ENCODE assay signal across 10 cellular contexts in genomic region chr6:33144373-33144772, GRCh38. TPM values are rescaled to one million over a fixed set of nuclear protein-coding genes. Genes with fewer than 3 reads are reported as not detected.
DNase-seq lines count a peak whose midpoint lies in the region; ATAC-seq, FAIRE-seq and TF ChIP-seq lines count a peak whose summit lies in the region.
"Had no signal": no experiment of that assay in that cellular context is flagged by ENCODE, and none has a peak within 500 bp of the region (broad histone marks: within the 10 kb centered on the region; RNA-seq: fewer than 3 reads in every experiment).

No MANE protein-coding gene starts in this region.

- intact Hi-C loops in thyroid gland (cut with DNase I), result no loop called here

- H3K4me1 ChIP-seq in small intestine (ENCODE audit: control insufficient read depth in 2 of 2, insufficient read depth in 1 of 2, low read depth in 1 of 2, low read length in 1 of 2), result no peaks in the 10 kb centered on the region
- H3K4me1 ChIP-seq in thyroid gland, result no peaks in the 10 kb centered on the region

- WGBS in small intestine, 3 donors, result 0 to 17% (median 10%) methylated on average over 1 of the region's 1 CpG
- WGBS in thyroid gland, 2 donors, result 38 to 42% methylated on average over 1 of the region's 1 CpG

- H3K27me3 ChIP-seq in small intestine (ENCODE audit: control insufficient read depth in 2 of 2, insufficient read depth in 2 of 2, low read length in 2 of 2), result peaks cover 0 to 7% of the 10 kb centered on the region in 2 donors
- H3K27me3 ChIP-seq in thyroid gland, result no peaks in the 10 kb centered on the region

- no peak for ATAC-seq in HG02623 (IDR thresholded peaks at IDR 0.05; ENCODE audit: unreplicated experiment)

- H3K36me3 ChIP-seq in small intestine (ENCODE audit: control insufficient read depth in 2 of 2, insufficient read depth in 2 of 2, low read length in 2 of 2) (no peaks in the 10 kb centered on the region), thyroid gland (no peaks in the 10 kb centered on the region)

- H3K9me3 ChIP-seq in small intestine (ENCODE audit: control insufficient read depth, low read depth) (no peaks in the 10 kb centered on the region), thyroid gland (no peaks in the 10 kb centered on the region)

- no peak overlapping the region for H3K4me3 ChIP-seq in fibroblast of mammary gland (ENCODE audit: control insufficient read depth, low read depth, low read length)
- H3K4me3 ChIP-seq in small intestine (ENCODE audit: low read depth in 1 of 2, low read length in 2 of 2), result no peak overlapping the region
- no peak overlapping the region for H3K4me3 ChIP-seq in thyroid gland (replicated peaks in 1 of 3)
- H3K4me3 ChIP-seq: SK-N-MC had no signal

- TF ChIP-seq CTCF in fibroblast of mammary gland (conservative IDR thresholded peaks at IDR 0.05; ENCODE audit: control insufficient read depth, insufficient read depth, low read depth, low read length), result no peak
- no peak for TF ChIP-seq CTCF in thyroid gland (IDR thresholded peaks at IDR 0.05)

- DNase-seq in NCI-H2227 treated with DMSO at 0.1 percent for 48 hours (lab: John Stamatoyannopoulos, UW) (peak; percentile 28), NCI-H2227 (lab: John Stamatoyannopoulos, UW; ENCODE audit: unreplicated experiment) (no peak), OCI-M1 (lab: John Stamatoyannopoulos, UW) (peak; percentile 84), fibroblast of mammary gland (ENCODE audit: low read depth) (peak; percentile 37), small intestine (peak; percentile 13), thyroid gland (no peak)
- no peak for DNase-seq in NK-92 treated with Interleukin-12 subunit alpha and Interleukin-12 subunit beta, amount 100 ng/mL, for 24 hours (lab: John Stamatoyannopoulos, UW)

- no peak for FAIRE-seq in small intestine (lab: Jason Lieb, UNC)
- FAIRE-seq: A204.1 had no signal

- H3K27ac ChIP-seq in small intestine (ENCODE audit: low read depth in 1 of 2, low read length in 1 of 2), result no peak overlapping the region
- no peak overlapping the region for H3K27ac ChIP-seq in thyroid gland
- H3K27ac ChIP-seq: SK-N-MC had no signal

- TF ChIP-seq POLR2A in thyroid gland (IDR thresholded peaks at IDR 0.05), result no peak

RNA-seq across cellular contexts. Expression of gene COL11A2, which starts 47.9 kb away (rescaled TPM):
- polyA plus RNA-seq in small intestine, result under 1 TPM; 0.27 to 0.67 (median 0.57) TPM
- 1 to 10 TPM in 3 of 4 donors, under 1 TPM in 1; 0.68 to 2.8 (median 2.0) TPM for total RNA-seq in thyroid gland

RNA-seq across cellular contexts. Expression of gene RXRB, which starts 56.1 kb away (rescaled TPM):
- 10 to 100 TPM; 26.3 to 32.4 (median 29.2) TPM for polyA plus RNA-seq in small intestine
- 10 to 100 TPM; 29.6 to 46.8 (median 41.2) TPM for total RNA-seq in thyroid gland

RNA-seq across cellular contexts. Expression of gene SLC39A7, which starts 56.3 kb away (rescaled TPM):
- 100 to 1,000 TPM in 1 of 3 donors, 10 to 100 TPM in 2; 38.9 to 162 (median 57.3) TPM for polyA plus RNA-seq in small intestine
- total RNA-seq in thyroid gland, result 100 to 1,000 TPM in 3 of 4 donors, 10 to 100 TPM in 1; 90.8 to 191 (median 153) TPM

Comparison
In these comparisons a context has a peak if more than half of its experiments do, and no peak if none do; other contexts are left out.
1. DNase-seq: peak in NCI-H2227 treated with DMSO at 0.1 percent for 48 hours (single experiment), OCI-M1 (single experiment), fibroblast of mammary gland (single experiment) and small intestine (single experiment); none in NCI-H2227 (single experiment), NK-92 treated with Interleukin-12 subunit alpha and Interleukin-12 subunit beta, amount 100 ng/mL, for 24 hours (single experiment) and thyroid gland (0 of 2).